ENCODE assay signal across 24 cellular contexts in the genomic region with DNA sequence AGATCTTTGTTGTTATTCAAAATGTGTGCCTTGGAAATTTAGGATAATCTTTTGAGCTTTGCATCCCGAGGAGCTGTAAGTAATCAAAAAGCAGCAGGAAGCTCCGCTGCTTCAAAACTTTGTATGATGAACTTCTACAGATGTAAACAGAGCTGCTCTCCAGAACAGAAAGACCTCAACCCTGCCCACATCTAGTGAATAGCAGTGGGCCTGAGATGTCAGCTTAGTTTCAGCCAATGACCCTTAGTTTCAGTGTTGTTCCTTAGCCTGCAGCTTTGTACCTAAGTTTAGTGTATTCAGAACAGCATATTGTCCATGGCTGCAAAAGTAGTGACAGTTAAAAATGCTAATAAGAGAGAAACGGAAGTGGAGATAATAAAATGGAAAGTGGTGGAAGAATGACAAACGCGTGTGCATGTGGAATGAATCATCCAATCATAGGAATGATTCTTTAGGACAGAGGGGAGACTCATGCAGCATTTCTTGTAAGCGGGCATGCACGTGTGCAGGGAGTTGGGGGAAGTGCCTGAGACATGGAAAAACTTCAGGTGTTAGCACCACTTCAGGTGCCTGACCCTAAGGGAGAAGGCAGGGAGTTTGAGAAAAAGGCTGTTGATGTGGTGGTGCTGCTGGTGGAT. TPM values are rescaled to one million over a fixed set of nuclear protein-coding genes. Genes with fewer than 3 reads are reported as not detected.
DNase-seq lines count a peak whose midpoint lies in the region; ATAC-seq, FAIRE-seq and TF ChIP-seq lines count a peak whose summit lies in the region.
"Had no signal": no experiment of that assay in that cellular context is flagged by ENCODE, and none has a peak within 500 bp of the region (broad histone marks: within the 10 kb centered on the region; RNA-seq: fewer than 3 reads in every experiment).

No MANE protein-coding gene starts in this region.

- no peak for TF ChIP-seq EP300 in H1 (IDR thresholded peaks at IDR 0.05; ENCODE audit: borderline replicate concordance in 1 of 2, low read depth in 2 of 2, low read length in 2 of 2)

- no peak overlapping the region for H2AK5ac ChIP-seq in H1 (ENCODE audit: low read depth, low read length)

- H4K8ac ChIP-seq in H1 (ENCODE audit: extremely low read depth, insufficient read depth, low read length) = no peak overlapping the region

- H3K27ac ChIP-seq in OCI-LY3 (ENCODE audit: low read length) (no peak overlapping the region), H1 (ENCODE audit: low read depth, low read length) (no peak overlapping the region), osteoblast (ENCODE audit: low read depth, low read length) (no peak overlapping the region)
- H3K27ac ChIP-seq: left lung, ovary, PC-9, thoracic aorta had no signal

- H3K4me1 ChIP-seq in OCI-LY3 (ENCODE audit: low read length) (peaks cover 11% of the 10 kb centered on the region), H1 (replicated peaks in 1 of 4; ENCODE audit: control insufficient read depth in 3 of 4, insufficient read depth in 4 of 4, low read length in 3 of 4) (peaks cover 0 to 4% (median 2%) of the 10 kb centered on the region in 4 experiments; a peak in 2 of 7 replicates), osteoblast (ENCODE audit: insufficient read depth, low read length) (peaks cover 6% of the 10 kb centered on the region)

- ATAC-seq in GM21737 (IDR thresholded peaks at IDR 0.05; ENCODE audit: unreplicated experiment) = no peak
- no peak for ATAC-seq in HG03135 (IDR thresholded peaks at IDR 0.05; ENCODE audit: unreplicated experiment)
- ATAC-seq: left lung had no signal

- peak; percentile 86 for DNase-seq in ELR (ENCODE audit: low read depth)
- DNase-seq in H1 (ENCODE audit: low read depth in 1 of 2, low spot score in 2 of 2) = no peak
- no peak for DNase-seq in osteoblast (ENCODE audit: insufficient read length, low spot score, missing footprints)
- no peak for DNase-seq in DMS153 treated with DMSO at 0.1 percent for 48 hours (lab: John Stamatoyannopoulos, UW; ENCODE audit: unreplicated experiment)
- no peak for DNase-seq in stimulated activated CD4-positive, alpha-beta T cell treated with anti-CD3 and anti-CD28 coated beads, Interleukin-12 subunit alpha, Interleukin-12 subunit beta, amount 100 ng/mL, for 4 hours
- DNase-seq: activated CD4-positive, alpha-beta T cell treated with anti-CD3 and anti-CD28 coated beads, Interleukin-2, amount 50 U/mL, for 48 hours; activated naive CD8-positive, alpha-beta T cell treated with anti-CD3 and anti-CD28 coated beads for 36 hours; activated T-cell treated with anti-CD3 and anti-CD28 coated beads, Interleukin-2, amount 50 U/mL, for 24 hours; C1 segment of cervical spinal cord; DMS 273 treated with DMSO at 0.1 percent for 48 hours; effector memory CD4-positive, alpha-beta T cell; left lung; MG63; NCI-H187 treated with DMSO at 0.1 percent for 48 hours; NCI-H446 treated with DMSO at 0.1 percent for 48 hours; ovary; PC-9 had no signal

- H3K79me2 ChIP-seq in OCI-LY3 (ENCODE audit: low read length) (no peaks in the 10 kb centered on the region), H1 (ENCODE audit: control insufficient read depth in 1 of 2, insufficient read depth in 2 of 2, low read length in 2 of 2) (no peaks in the 10 kb centered on the region), osteoblast (ENCODE audit: insufficient read depth, low read length) (peaks cover 29% of the 10 kb centered on the region)

- H4K91ac ChIP-seq in H1 (replicated peaks; ENCODE audit: insufficient read length, low read length) = no peak overlapping the region

- no peak overlapping the region for H3K4me3 ChIP-seq in OCI-LY3 (ENCODE audit: low read length)
- no peak overlapping the region for H3K4me3 ChIP-seq in H1 (ENCODE audit: extremely low read depth in 1 of 4, insufficient read depth in 2 of 4, low read depth in 3 of 4, low read length in 4 of 4)
- H3K4me3 ChIP-seq in osteoblast (ENCODE audit: insufficient read depth, low read length) = no peak overlapping the region
- H3K4me3 ChIP-seq: left lung, MG63, ovary, PC-9, thoracic aorta had no signal

- H3K9ac ChIP-seq in OCI-LY3 (ENCODE audit: low read length) (no peak overlapping the region), H1 (replicated peaks in 1 of 4; ENCODE audit: extremely low read depth in 1 of 4, low read depth in 3 of 4, low read length in 3 of 4) (no peak overlapping the region)

- H4K20me1 ChIP-seq in OCI-LY3 (ENCODE audit: insufficient read depth, low read length) (no peaks in the 10 kb centered on the region), H1 (replicated peaks in 1 of 2; ENCODE audit: control insufficient read depth in 1 of 2, insufficient read depth in 2 of 2, low read length in 2 of 2) (no peaks in the 10 kb centered on the region), osteoblast (ENCODE audit: insufficient read depth, low read length) (no peaks in the 10 kb centered on the region)

- no peak overlapping the region for H3K18ac ChIP-seq in H1 (ENCODE audit: extremely low read depth, low read length)

- H3K27me3 ChIP-seq in OCI-LY3 (ENCODE audit: low read depth, low read length) (no peaks in the 10 kb centered on the region), H1 (replicated peaks in 1 of 4; ENCODE audit: control insufficient read depth in 3 of 4, extremely low read depth in 1 of 4, insufficient read depth in 3 of 4, low read length in 3 of 4) (no peaks in the 10 kb centered on the region), osteoblast (ENCODE audit: insufficient read depth, low read length) (no peaks in the 10 kb centered on the region)
- H3K27me3 ChIP-seq: left lung, MG63, ovary had no signal

- H2BK5ac ChIP-seq in H1 (ENCODE audit: low read depth, low read length) = no peak overlapping the region

- H3K4me2 ChIP-seq in OCI-LY3 (ENCODE audit: low read length) (peak overlapping the region; percentile 23), H1 (ENCODE audit: insufficient read depth in 1 of 2, low read depth in 2 of 2, low read length in 2 of 2) (no peak overlapping the region), osteoblast (ENCODE audit: insufficient read depth, low read length) (peak overlapping the region; percentile 46)
- H3K4me2 ChIP-seq: PC-9 had no signal

- peaks cover 4% of the 10 kb centered on the region for H3K36me3 ChIP-seq in OCI-LY3 (replicated peaks; ENCODE audit: low read depth, low read length)
- H3K36me3 ChIP-seq in H1 (ENCODE audit: control insufficient read depth in 2 of 4, insufficient read depth in 4 of 4, low read length in 3 of 4) = no peaks in the 10 kb centered on the region; a peak in 1 of 8 replicates
- no peaks in the 10 kb centered on the region for H3K36me3 ChIP-seq in osteoblast (ENCODE audit: insufficient read depth, low read length)
- H3K36me3 ChIP-seq: MG63, ovary, thoracic aorta had no signal

- no peak overlapping the region for H2BK20ac ChIP-seq in H1 (ENCODE audit: low read length)

- H2BK120ac ChIP-seq in H1 (replicated peaks; ENCODE audit: low read depth, low read length) = no peak overlapping the region

- H3K4ac ChIP-seq in H1 (replicated peaks; ENCODE audit: insufficient read length, low read depth, low read length) = no peak overlapping the region

- H2BK12ac ChIP-seq in H1 (ENCODE audit: low read depth, low read length) = no peak overlapping the region

- POLR2A ChIA-PET in H1 (lab: Charles Lee; ENCODE audit: partially characterized antibody) = no interaction called here

- H4K5ac ChIP-seq in H1 (ENCODE audit: insufficient read length, low read depth, low read length) = no peak overlapping the region

- CTCF ChIA-PET in H1 (lab: Charles Lee; ENCODE audit: partially characterized antibody) = interaction anchor here (1.5 to 1.8 kb wide), 2 partner anchors 15 to 21 kb away, joined by 3 to 7 read pairs; no protein-coding TSS in a partner anchor

- 84 to 100% methylated on average over 3 to 7 of the region's 7 CpGs for WGBS in H1 (ENCODE audit: extremely low coverage in 1 of 2, insufficient coverage in 1 of 2, insufficient read length in 1 of 2, insufficient replicate concordance in 2 of 2, low coverage in 1 of 2, low lambda C conversion rate in 2 of 2, missing lambda C conversion rate in 1 of 2), 2 experiments

- H3K23me2 ChIP-seq in H1 (ENCODE audit: low read depth, low read length) = no peaks in the 10 kb centered on the region

- TF ChIP-seq CTCF in OCI-LY3 (IDR thresholded peaks at IDR 0.05; ENCODE audit: low read depth, low read length) (no peak), H1 (IDR thresholded peaks at IDR 0.05; ENCODE audit: control extremely low read depth in 1 of 3, insufficient read depth in 1 of 3, low read depth in 1 of 3, low read length in 3 of 3) (no peak), osteoblast (IDR thresholded peaks at IDR 0.05; ENCODE audit: extremely low read depth, low read depth, low read length) (no peak)

- H3K23ac ChIP-seq in H1 (ENCODE audit: insufficient read length) = no peak overlapping the region

- TF ChIP-seq RAD21 in H1 (IDR thresholded peaks at IDR 0.05 in 1 of 2, conservative IDR thresholded peaks at IDR 0.05 in 1 of 2; ENCODE audit: low read depth in 2 of 2, low read length in 2 of 2) = no peak

- H2AFZ ChIP-seq in OCI-LY3 (ENCODE audit: low read depth, low read length) = no peak overlapping the region
- no peak overlapping the region for H2AFZ ChIP-seq in H1 (ENCODE audit: low read length)
- H2AFZ ChIP-seq in osteoblast (ENCODE audit: low read length) = peak overlapping the region; percentile 54
- H2AFZ ChIP-seq: PC-9 had no signal

- H3K79me1 ChIP-seq in H1 (ENCODE audit: low read depth, low read length) = no peaks in the 10 kb centered on the region

- FAIRE-seq in H1 (lab: Jason Lieb, UNC) = peak; percentile 58
- FAIRE-seq: frontal cortex, GM19239, TTC549 had no signal

- no peak for TF ChIP-seq POLR2A in H1 (IDR thresholded peaks at IDR 0.05; ENCODE audit: control extremely low read depth in 1 of 2, low read depth in 2 of 2, low read length in 2 of 2)

- H3K9me3 ChIP-seq in OCI-LY3 (ENCODE audit: insufficient read depth, low read length) (no peaks in the 10 kb centered on the region), H1 (ENCODE audit: insufficient read depth in 2 of 2, low read depth in 1 of 2, low read length in 1 of 2) (no peaks in the 10 kb centered on the region), osteoblast (ENCODE audit: low read depth, low read length) (no peaks in the 10 kb centered on the region)
- H3K9me3 ChIP-seq: left lung, MG63, ovary, thoracic aorta had no signal

- no peak overlapping the region for H2BK15ac ChIP-seq in H1 (ENCODE audit: low read length)

- no peak overlapping the region for H3K56ac ChIP-seq in H1 (replicated peaks; ENCODE audit: insufficient read length, low read depth, low read length)

- H3K14ac ChIP-seq in H1 (ENCODE audit: insufficient read length) = no peak overlapping the region

RNA-seq across cellular contexts. Expression of a gene that starts 24.9 kb away (rescaled TPM):
- total RNA-seq in H1 (2021; fragmentation: NEBNext Ultra II Directional; extraction: Animal tissue kit (Norgen Biotek cat#: 25700)) = 14.3 and 16.0 TPM in 2 replicates
- 4.8 and 7.3 TPM in 2 replicates for polyA plus RNA-seq in H1 (2011; rRNA removed)
- polyA plus RNA-seq in H1 (2011; cell fraction: cytosol; rRNA removed) = 8.1 TPM
- polyA plus RNA-seq in H1 (2011; cell fraction: nucleus; rRNA removed) = 7.7 TPM
- 9.7 to 16.3 TPM (median 11.0 TPM) in 4 replicates for polyA plus RNA-seq in H1 (2012, experiment 1 of 2)
- polyA plus RNA-seq in H1 (2012, experiment 2 of 2) = 8.2 TPM
- 19.2 TPM for polyA plus RNA-seq in H1 (2013, experiment 1 of 2)
- 19.0 TPM for polyA plus RNA-seq in H1 (2013, experiment 2 of 2)
- 7.0 and 9.5 TPM in 2 replicates for polyA minus RNA-seq in H1 (2011; rRNA and poly(A)+ RNA removed)
- 7.6 TPM for polyA minus RNA-seq in H1 (2011; cell fraction: cytosol; rRNA and poly(A)+ RNA removed)
- 7.1 TPM for polyA minus RNA-seq in H1 (2011; cell fraction: nucleus; rRNA and poly(A)+ RNA removed)
- total RNA-seq in osteoblast = 22.7 and 26.4 TPM in 2 replicates

Comparison
In these comparisons a context has a peak if more than half of its experiments do, and no peak if none do; other contexts are left out.
1. H3K4me2 ChIP-seq: peak in OCI-LY3 (single experiment) and osteoblast (single experiment); none in H1 (0 of 2).